ENCODE assay signal across 10 cellular contexts in genomic region chr18:22391571-22392359, GRCh38. TPM values are rescaled to one million over a fixed set of nuclear protein-coding genes. Genes with fewer than 3 reads are reported as not detected.
DNase-seq lines count a peak whose midpoint lies in the region; ATAC-seq and TF ChIP-seq lines count a peak whose summit lies in the region.
"Had no signal": no experiment of that assay in that cellular context is flagged by ENCODE, and none has a peak within 500 bp of the region (broad histone marks: within the 10 kb centered on the region; RNA-seq: fewer than 3 reads in every experiment).

No MANE protein-coding gene starts in this region.

- H3K9ac ChIP-seq in adipocyte (ENCODE audit: low read length) = no peak overlapping the region

- H3K9me3 ChIP-seq in adipocyte (ENCODE audit: control insufficient read depth, low read length) = no peaks in the 10 kb centered on the region

- peaks cover 45% of the 10 kb centered on the region for H3K4me1 Mint-ChIP-seq in mesothelial cell of epicardium
- H3K4me1 Mint-ChIP-seq: nephron progenitor cell had no signal

- H3K9me3 Mint-ChIP-seq in mesothelial cell of epicardium = no peaks in the 10 kb centered on the region
- H3K9me3 Mint-ChIP-seq: nephron progenitor cell had no signal

- POLR2A ChIA-PET in AG04449 (lab: Yijun Ruan, JAX) = no interaction called here

- CTCF ChIA-PET in AG04449 (lab: Yijun Ruan, JAX) = no interaction called here

- no peak overlapping the region for H3K4me3 Mint-ChIP-seq in mesothelial cell of epicardium
- H3K4me3 Mint-ChIP-seq: nephron progenitor cell had no signal

- no peaks in the 10 kb centered on the region for H3K36me3 ChIP-seq in adipocyte (ENCODE audit: control insufficient read depth, insufficient read depth, low read length, severe bottlenecking)

- H3K27me3 Mint-ChIP-seq in mesothelial cell of epicardium (ENCODE audit: low read depth) = no peaks in the 10 kb centered on the region

- ATAC-seq in GM21528 (IDR thresholded peaks at IDR 0.05; ENCODE audit: low FRiP score, unreplicated experiment) = no peak
- ATAC-seq: GM12878 had no signal

- DNase-seq in AG04449 (ENCODE audit: low read depth, low spot score) = peak; percentile 51
- peak; percentile 65 for DNase-seq in HFF-Myc (ENCODE audit: extremely low read depth, low read depth)
- peak; percentile 54 for DNase-seq in adipocyte (ENCODE audit: low read depth)
- peak; percentile 51 to 67 for DNase-seq in mesothelial cell of epicardium (ENCODE audit: low spot score in 2 of 2, unreplicated experiment in 2 of 2)
- no peak for DNase-seq in NCI-H1092 (lab: John Stamatoyannopoulos, UW)
- no peak for DNase-seq in coronary artery (ENCODE audit: low spot score)
- no peak for DNase-seq in DMS114 treated with DMSO at 0.1 percent for 48 hours (lab: John Stamatoyannopoulos, UW; ENCODE audit: unreplicated experiment)
- DNase-seq: nephron progenitor cell had no signal

- no peak overlapping the region for H3K27ac ChIP-seq in coronary artery

- H3K4me3 ChIP-seq in AG04449 (ENCODE audit: low read depth, low read length) (no peak overlapping the region), HFF-Myc (replicated peaks; ENCODE audit: low read depth, low read length) (no peak overlapping the region), adipocyte (ENCODE audit: low read length) (peak overlapping the region; percentile 28), coronary artery (no peak overlapping the region)
- H3K4me3 ChIP-seq: GM12878 had no signal

- no peaks in the 10 kb centered on the region for H3K36me3 Mint-ChIP-seq in mesothelial cell of epicardium

- H3K4me1 ChIP-seq in adipocyte (ENCODE audit: control insufficient read depth, insufficient read depth, low read length) = peaks cover 12% of the 10 kb centered on the region

- no peaks in the 10 kb centered on the region for H3K27me3 ChIP-seq in adipocyte (replicated peaks; ENCODE audit: control insufficient read depth, insufficient read depth, low read length)

- H3K27ac Mint-ChIP-seq in mesothelial cell of epicardium = peak overlapping the region; percentile 98
- H3K27ac Mint-ChIP-seq: nephron progenitor cell had no signal

- TF ChIP-seq CTCF in AG04449 (IDR thresholded peaks at IDR 0.05; ENCODE audit: insufficient read depth, low read length, missing control alignments) (no peak), HFF-Myc (IDR thresholded peaks at IDR 0.05; ENCODE audit: low read depth, low read length, missing control alignments) (no peak), mesothelial cell of epicardium (IDR thresholded peaks at IDR 0.05; ENCODE audit: unreplicated experiment) (no peak), coronary artery (IDR thresholded peaks at IDR 0.05) (no peak)

RNA-seq across cellular contexts. Expression of gene CTAGE1, which starts 25.9 kb away (rescaled TPM):
- total RNA-seq in mesothelial cell of epicardium = 0.07 to 0.13 TPM (median 0.11 TPM) in 3 replicates
- total RNA-seq: GM12878 had no signal

Comparison
In these comparisons a context has a peak if more than half of its experiments do, and no peak if none do; other contexts are left out.
1. DNase-seq: peak in AG04449 (single experiment), HFF-Myc (single experiment), adipocyte (single experiment) and mesothelial cell of epicardium (2 of 2); none in NCI-H1092 (single experiment), coronary artery (single experiment) and DMS114 treated with DMSO at 0.1 percent for 48 hours (single experiment).